1 cellular context compared by ENCODE assay signal in genomic region chr14:103700753-103701490, GRCh38.
A peak's percentile ranks its signal among the peaks of the same experiment; 100 is the strongest.
TF ChIP-seq lines count a peak whose summit lies in the region.

No MANE protein-coding gene starts in this region.

TF ChIP-seq in GM23338, 12 proteins besides CTCF, POLR2A, EP300 and RAD21:
- TF ChIP-seq, protein P1, sequence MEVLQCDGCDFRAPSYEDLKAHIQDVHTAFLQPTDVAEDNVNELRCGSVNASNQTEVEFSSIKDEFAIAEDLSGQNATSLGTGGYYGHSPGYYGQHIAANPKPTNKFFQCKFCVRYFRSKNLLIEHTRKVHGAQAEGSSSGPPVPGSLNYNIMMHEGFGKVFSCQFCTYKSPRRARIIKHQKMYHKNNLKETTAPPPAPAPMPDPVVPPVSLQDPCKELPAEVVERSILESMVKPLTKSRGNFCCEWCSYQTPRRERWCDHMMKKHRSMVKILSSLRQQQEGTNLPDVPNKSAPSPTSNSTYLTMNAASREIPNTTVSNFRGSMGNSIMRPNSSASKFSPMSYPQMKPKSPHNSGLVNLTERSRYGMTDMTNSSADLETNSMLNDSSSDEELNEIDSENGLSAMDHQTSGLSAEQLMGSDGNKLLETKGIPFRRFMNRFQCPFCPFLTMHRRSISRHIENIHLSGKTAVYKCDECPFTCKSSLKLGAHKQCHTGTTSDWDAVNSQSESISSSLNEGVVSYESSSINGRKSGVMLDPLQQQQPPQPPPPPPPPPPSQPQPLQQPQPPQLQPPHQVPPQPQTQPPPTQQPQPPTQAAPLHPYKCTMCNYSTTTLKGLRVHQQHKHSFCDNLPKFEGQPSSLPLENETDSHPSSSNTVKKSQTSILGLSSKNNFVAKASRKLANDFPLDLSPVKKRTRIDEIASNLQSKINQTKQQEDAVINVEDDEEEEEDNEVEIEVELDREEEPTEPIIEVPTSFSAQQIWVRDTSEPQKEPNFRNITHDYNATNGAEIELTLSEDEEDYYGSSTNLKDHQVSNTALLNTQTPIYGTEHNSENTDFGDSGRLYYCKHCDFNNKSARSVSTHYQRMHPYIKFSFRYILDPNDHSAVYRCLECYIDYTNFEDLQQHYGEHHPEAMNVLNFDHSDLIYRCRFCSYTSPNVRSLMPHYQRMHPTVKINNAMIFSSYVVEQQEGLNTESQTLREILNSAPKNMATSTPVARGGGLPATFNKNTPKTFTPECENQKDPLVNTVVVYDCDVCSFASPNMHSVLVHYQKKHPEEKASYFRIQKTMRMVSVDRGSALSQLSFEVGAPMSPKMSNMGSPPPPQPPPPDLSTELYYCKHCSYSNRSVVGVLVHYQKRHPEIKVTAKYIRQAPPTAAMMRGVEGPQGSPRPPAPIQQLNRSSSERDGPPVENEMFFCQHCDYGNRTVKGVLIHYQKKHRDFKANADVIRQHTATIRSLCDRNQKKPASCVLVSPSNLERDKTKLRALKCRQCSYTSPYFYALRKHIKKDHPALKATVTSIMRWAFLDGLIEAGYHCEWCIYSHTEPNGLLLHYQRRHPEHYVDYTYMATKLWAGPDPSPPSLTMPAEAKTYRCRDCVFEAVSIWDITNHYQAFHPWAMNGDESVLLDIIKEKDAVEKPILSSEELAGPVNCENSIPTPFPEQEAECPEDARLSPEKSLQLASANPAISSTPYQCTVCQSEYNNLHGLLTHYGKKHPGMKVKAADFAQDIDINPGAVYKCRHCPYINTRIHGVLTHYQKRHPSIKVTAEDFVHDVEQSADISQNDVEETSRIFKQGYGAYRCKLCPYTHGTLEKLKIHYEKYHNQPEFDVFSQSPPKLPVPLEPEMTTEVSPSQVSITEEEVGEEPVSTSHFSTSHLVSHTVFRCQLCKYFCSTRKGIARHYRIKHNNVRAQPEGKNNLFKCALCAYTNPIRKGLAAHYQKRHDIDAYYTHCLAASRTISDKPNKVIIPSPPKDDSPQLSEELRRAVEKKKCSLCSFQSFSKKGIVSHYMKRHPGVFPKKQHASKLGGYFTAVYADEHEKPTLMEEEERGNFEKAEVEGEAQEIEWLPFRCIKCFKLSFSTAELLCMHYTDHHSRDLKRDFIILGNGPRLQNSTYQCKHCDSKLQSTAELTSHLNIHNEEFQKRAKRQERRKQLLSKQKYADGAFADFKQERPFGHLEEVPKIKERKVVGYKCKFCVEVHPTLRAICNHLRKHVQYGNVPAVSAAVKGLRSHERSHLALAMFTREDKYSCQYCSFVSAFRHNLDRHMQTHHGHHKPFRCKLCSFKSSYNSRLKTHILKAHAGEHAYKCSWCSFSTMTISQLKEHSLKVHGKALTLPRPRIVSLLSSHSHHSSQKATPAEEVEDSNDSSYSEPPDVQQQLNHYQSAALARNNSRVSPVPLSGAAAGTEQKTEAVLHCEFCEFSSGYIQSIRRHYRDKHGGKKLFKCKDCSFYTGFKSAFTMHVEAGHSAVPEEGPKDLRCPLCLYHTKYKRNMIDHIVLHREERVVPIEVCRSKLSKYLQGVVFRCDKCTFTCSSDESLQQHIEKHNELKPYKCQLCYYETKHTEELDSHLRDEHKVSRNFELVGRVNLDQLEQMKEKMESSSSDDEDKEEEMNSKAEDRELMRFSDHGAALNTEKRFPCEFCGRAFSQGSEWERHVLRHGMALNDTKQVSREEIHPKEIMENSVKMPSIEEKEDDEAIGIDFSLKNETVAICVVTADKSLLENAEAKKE (CRISPR knock-in tag; IDR thresholded peaks at IDR 0.05): no peak
- peak; percentile 24; the same call in 1 of the 2 replicates for TF ChIP-seq POLR2AphosphoS5 (IDR thresholded peaks at IDR 0.05; ENCODE audit: low read depth)
